In genomic region chr13:24073657-24074056, GRCh38 we compare ENCODE assay signal across 30 cellular contexts.
"Had no signal": no experiment of that assay in that cellular context is flagged by ENCODE, and none has a peak within 500 bp of the region (broad histone marks: within the 10 kb centered on the region; RNA-seq: fewer than 3 reads in every experiment).

No MANE protein-coding gene starts in this region.

- H3K27ac ChIP-seq: neural progenitor cell, ovary, parathyroid adenoma, psoas muscle, sigmoid colon, suprapubic skin, testis, tibial artery, transverse colon, vagina had no signal

- H3K27me3 ChIP-seq: neural progenitor cell, ovary, right lobe of liver, sigmoid colon, suprapubic skin, testis, tibial artery, transverse colon, upper lobe of left lung, vagina had no signal

- DNase-seq: naive B cell; naive thymus-derived CD8-positive, alpha-beta T cell; nephron progenitor cell; occipital lobe; ovary; posterior cingulate gyrus; psoas muscle; retina; right cardiac atrium; right lobe of liver; sigmoid colon; small intestine; stimulated activated CD4-positive, alpha-beta T cell treated with anti-CD3 and anti-CD28 coated beads, Interleukin-15, amount 100 ng/mL, for 24 hours; stimulated activated CD4-positive, alpha-beta T cell treated with anti-CD3 and anti-CD28 coated beads, Interleukin-2, amount 100 ng/mL, for 24 hours; stimulated activated CD4-positive, alpha-beta T cell treated with anti-CD3 and anti-CD28 coated beads, Interleukin-2, amount 100 ng/mL, for 48 hours; stimulated activated CD4-positive, alpha-beta T cell treated with anti-CD3 and anti-CD28 coated beads, Interleukin-4, amount 100 ng/mL, for 24 hours; stimulated activated naive B cell treated with anti-CD40 and anti-IgM and Interleukin-4, amounts not matched to agents 10 μg/mL and 1 μg/mL and 100 μg/mL, for 72 hours; stimulated activated naive CD8-positive, alpha-beta T cell treated with anti-CD3 and anti-CD28 coated beads, Interleukin-15, amount 100 ng/mL, for 72 hours; stimulated activated naive CD8-positive, alpha-beta T cell treated with anti-CD3 and anti-CD28 coated beads, Interleukin-15, Interleukin-2, amounts not matched to agents 100 U/mL and 50 U/mL, for 24 hours; substantia nigra; testis; tibial artery; transverse colon; upper lobe of left lung had no signal

- H3K4me3 ChIP-seq: neural progenitor cell, ovary, psoas muscle, right lobe of liver, sigmoid colon, suprapubic skin, testis, tibial artery, transverse colon, upper lobe of left lung, vagina had no signal

- H3K36me3 ChIP-seq: neural progenitor cell, ovary, right lobe of liver, sigmoid colon, suprapubic skin, tibial artery, transverse colon, upper lobe of left lung, vagina had no signal

- H3K4me1 ChIP-seq: parathyroid adenoma, psoas muscle, testis had no signal

- ATAC-seq: naive thymus-derived CD8-positive, alpha-beta T cell; natural killer cell treated with Interleukin-12 subunit alpha and Interleukin-12 subunit beta and Interleukin-15 and Interleukin-18, amount 100 ng/mL, for 72 hours; psoas muscle; right cardiac atrium; right lobe of liver; stimulated activated effector memory CD8-positive, alpha-beta T cell treated with anti-CD3 and anti-CD28 coated beads, Interleukin-12 subunit alpha, Interleukin-12 subunit beta, amount 100 ng/mL, for 72 hours; stimulated activated naive B cell treated with anti-CD40 and anti-IgM and Interleukin-4, amounts not matched to agents 10 μg/mL and 1 μg/mL and 100 μg/mL, for 72 hours; stimulated activated naive CD8-positive, alpha-beta T cell treated with anti-CD3 and anti-CD28 coated beads, Interleukin-15, amount 100 ng/mL, for 72 hours; stimulated activated naive CD8-positive, alpha-beta T cell treated with anti-CD3 and anti-CD28 coated beads, Interleukin-15, Interleukin-2, amounts not matched to agents 100 U/mL and 50 U/mL, for 24 hours had no signal

- H3K9me3 ChIP-seq: ovary, psoas muscle, right lobe of liver, sigmoid colon, suprapubic skin, testis, tibial artery, transverse colon, upper lobe of left lung, vagina had no signal
